21 cellular contexts compared by ENCODE assay signal in genomic region chr2:3311601-3312000, GRCh38.
"Had no signal": no experiment of that assay in that cellular context is flagged by ENCODE, and none has a peak within 500 bp of the region (broad histone marks: within the 10 kb centered on the region; RNA-seq: fewer than 3 reads in every experiment).

No MANE protein-coding gene starts in this region.

- H3K27ac Mint-ChIP-seq: activated CD8-positive, alpha-beta T cell treated with anti-CD3 and anti-CD28 coated beads for 36 hours; activated naive CD4-positive, alpha-beta T cell treated with anti-CD3 and anti-CD28 coated beads, Interleukin-2, amount 50 U/mL, for 24 hours; activated T-helper 1 cell treated with anti-CD3 and anti-CD28 coated beads, Interleukin-12 subunit alpha, Interleukin-12 subunit beta, Interleukin-2, Interleukin-4 antibody, amounts not matched to agents 30 ng/mL and 10 ng/mL and 1 ng/mL, durations not matched to agents 14 hours and 24 hours and 36 hours; T-helper 1 cell treated with Interleukin-12 subunit alpha and Interleukin-12 subunit beta and Interleukin-4 antibody, amounts not matched to agents 30 μg/mL and 1 μg/mL, for 36 hours had no signal

- ATAC-seq: activated CD4-positive, CD25-positive, alpha-beta regulatory T cell treated with anti-CD3 and anti-CD28 coated beads, Interleukin-2, amount 50 U/mL, for 24 hours; activated CD8-positive, alpha-beta T cell treated with anti-CD3 and anti-CD28 coated beads for 36 hours had no signal

- H3K9ac ChIP-seq: KMS-11 had no signal

- H3K27ac ChIP-seq: breast epithelium, KMS-11, Peyer's patch, RWPE1 had no signal

- H3K27me3 ChIP-seq: breast epithelium, Peyer's patch had no signal

- H3K4me1 ChIP-seq: breast epithelium, Peyer's patch had no signal

- H3K9me3 ChIP-seq: breast epithelium, Peyer's patch had no signal

- H3K4me2 ChIP-seq: KMS-11 had no signal

- H3K4me3 ChIP-seq: breast epithelium, Peyer's patch had no signal

- H3K9me3 Mint-ChIP-seq: activated CD8-positive, alpha-beta T cell treated with anti-CD3 and anti-CD28 coated beads for 36 hours; activated naive CD4-positive, alpha-beta T cell treated with anti-CD3 and anti-CD28 coated beads, Interleukin-2, amount 50 U/mL, for 24 hours; activated T-helper 1 cell treated with anti-CD3 and anti-CD28 coated beads, Interleukin-12 subunit alpha, Interleukin-12 subunit beta, Interleukin-2, Interleukin-4 antibody, amounts not matched to agents 30 ng/mL and 10 ng/mL and 1 ng/mL, durations not matched to agents 14 hours and 24 hours and 36 hours; T-helper 1 cell treated with Interleukin-12 subunit alpha and Interleukin-12 subunit beta and Interleukin-4 antibody, amounts not matched to agents 30 μg/mL and 1 μg/mL, for 36 hours had no signal

- H3K36me3 ChIP-seq: breast epithelium, Peyer's patch had no signal

- DNase-seq: activated CD4-positive, alpha-beta T cell treated with anti-CD3 and anti-CD28 coated beads for 4 hours; activated CD8-positive, alpha-beta memory T cell treated with anti-CD3 and anti-CD28 coated beads, Interleukin-2, amount 50 U/mL, for 4 hours; activated CD8-positive, alpha-beta T cell treated with anti-CD3 and anti-CD28 coated beads for 36 hours; activated effector memory CD4-positive, alpha-beta T cell treated with Interleukin-2 at 50 U/mL for 16 hours; activated naive CD4-positive, alpha-beta T cell; NCI-H1092; NCI-H1417; NCI-H2029; NCI-H2107; NCI-H2171 treated with DMSO at 0.1 percent for 48 hours; NCI-H345; NCI-H510A treated with DMSO at 0.1 percent for 48 hours; SHP77 treated with DMSO at 0.1 percent for 48 hours had no signal

- H3K4me3 Mint-ChIP-seq: activated CD8-positive, alpha-beta T cell treated with anti-CD3 and anti-CD28 coated beads for 36 hours; activated naive CD4-positive, alpha-beta T cell treated with anti-CD3 and anti-CD28 coated beads, Interleukin-2, amount 50 U/mL, for 24 hours; activated T-helper 1 cell treated with anti-CD3 and anti-CD28 coated beads, Interleukin-12 subunit alpha, Interleukin-12 subunit beta, Interleukin-2, Interleukin-4 antibody, amounts not matched to agents 30 ng/mL and 10 ng/mL and 1 ng/mL, durations not matched to agents 14 hours and 24 hours and 36 hours; T-helper 1 cell treated with Interleukin-12 subunit alpha and Interleukin-12 subunit beta and Interleukin-4 antibody, amounts not matched to agents 30 μg/mL and 1 μg/mL, for 36 hours had no signal

- H3K27me3 Mint-ChIP-seq: activated CD8-positive, alpha-beta T cell treated with anti-CD3 and anti-CD28 coated beads for 36 hours; activated naive CD4-positive, alpha-beta T cell treated with anti-CD3 and anti-CD28 coated beads, Interleukin-2, amount 50 U/mL, for 24 hours had no signal
